In the genomic region with DNA sequence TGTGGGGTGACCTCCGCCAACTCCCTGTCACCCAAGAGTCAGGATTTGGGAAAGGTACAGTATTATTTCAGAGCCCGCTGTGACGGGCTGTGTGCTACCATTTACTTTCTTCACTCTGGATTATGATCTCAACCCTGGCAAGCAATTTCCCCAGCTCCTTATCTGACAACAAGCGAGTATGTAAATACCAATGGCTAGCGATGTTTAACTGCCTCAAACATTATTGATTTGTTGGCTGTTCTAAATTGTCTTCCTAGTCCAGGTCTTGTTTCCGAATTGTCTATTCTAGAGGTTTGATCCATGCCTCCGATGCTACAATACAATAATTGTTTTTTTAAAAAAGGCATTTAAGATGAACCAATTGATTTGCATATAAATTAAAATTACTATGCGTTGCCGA, we compare ENCODE assay signal across 30 cellular contexts. TPM values are rescaled to one million over a fixed set of nuclear protein-coding genes. Genes with fewer than 3 reads are reported as not detected.
A peak's percentile ranks its signal among the peaks of the same experiment; 100 is the strongest.
DNase-seq lines count a peak whose midpoint lies in the region; ATAC-seq and TF ChIP-seq lines count a peak whose summit lies in the region.
"Had no signal": no experiment of that assay in that cellular context is flagged by ENCODE, and none has a peak within 500 bp of the region (broad histone marks: within the 10 kb centered on the region; RNA-seq: fewer than 3 reads in every experiment).

No MANE protein-coding gene starts in this region.

- DNase-seq in hepatocyte (ENCODE audit: low spot score) (no peak), mesothelial cell of epicardium (ENCODE audit: low spot score in 2 of 2, unreplicated experiment in 2 of 2) (no peak), smooth muscle cell (lab: John Stamatoyannopoulos, UW; ENCODE audit: unreplicated experiment) (no peak), vagina (ENCODE audit: extremely low spot score in 2 of 2) (no peak), NCI-H2171 treated with DMSO at 0.1 percent for 48 hours (lab: John Stamatoyannopoulos, UW) (no peak)
- DNase-seq: activated CD4-positive, alpha-beta T cell treated with anti-CD3 and anti-CD28 coated beads for 36 hours; activated CD8-positive, alpha-beta T cell treated with anti-CD3 and anti-CD28 coated beads, Interleukin-2, amount 10 ng/mL, durations not matched to agents 7 days and 5 days; activated naive CD4-positive, alpha-beta T cell treated with anti-CD3 and anti-CD28 coated beads, Interleukin-2, amount 10 ng/mL, durations not matched to agents 7 days and 5 days; adrenal gland; BE2C; brain microvascular endothelial cell; CD8-positive, alpha-beta T cell; cerebellar nuclear complex; GM23248; IMR-90; MV-4-11; NCI-H146; NCI-H2107; right cardiac atrium; SHP77; stimulated activated CD4-positive, alpha-beta T cell treated with anti-CD3 and anti-CD28 coated beads, Interleukin-12 subunit alpha, Interleukin-12 subunit beta, amount 100 ng/mL, for 4 hours; stimulated activated CD4-positive, alpha-beta T cell treated with anti-CD3 and anti-CD28 coated beads, Interleukin-2, amount 100 ng/mL, for 48 hours; thyroid gland had no signal

- H3K27me3 ChIP-seq in hepatocyte (peaks cover 53% of the 10 kb centered on the region), smooth muscle cell (ENCODE audit: low read depth) (no peaks in the 10 kb centered on the region), vagina (no peaks in the 10 kb centered on the region)

- H3K9me3 ChIP-seq in hepatocyte (ENCODE audit: low read depth) = no peaks in the 10 kb centered on the region
- no peaks in the 10 kb centered on the region for H3K9me3 ChIP-seq in smooth muscle cell (replicated peaks; ENCODE audit: low read depth)
- H3K9me3 ChIP-seq in vagina = no peaks in the 10 kb centered on the region
- H3K9me3 ChIP-seq: adrenal gland, BE2C, Peyer's patch, thyroid gland had no signal

- peak overlapping the region; percentile 94 for H3K9ac ChIP-seq in smooth muscle cell (ENCODE audit: low read depth)
- H3K9ac ChIP-seq: GM23248 had no signal

- H3K4me2 ChIP-seq in hepatocyte = peak overlapping the region; percentile 91
- H3K4me2 ChIP-seq in smooth muscle cell = peak overlapping the region; percentile 98

- H3K9me3 Mint-ChIP-seq in IgD-negative memory B cell (peaks cover 0 to 1% (median 0%) of the 10 kb centered on the region in 3 donors), mesothelial cell of epicardium (no peaks in the 10 kb centered on the region)
- H3K9me3 Mint-ChIP-seq in stimulated activated memory B cell treated with anti-CD40 and anti-IgM and Interleukin-4, amounts not matched to agents 10 μg/mL and 1 μg/mL and 100 μg/mL, for 72 hours = peaks cover 3% of the 10 kb centered on the region
- H3K9me3 Mint-ChIP-seq: CD8-positive, alpha-beta T cell had no signal

- WGBS in hepatocyte (ENCODE audit: low lambda C conversion rate, missing lambda C conversion rate) = 17% methylated on average over 9 of the region's 9 CpGs
- WGBS in smooth muscle cell (ENCODE audit: low lambda C conversion rate) = 4% methylated on average over 9 of the region's 9 CpGs

- H3K79me2 ChIP-seq in hepatocyte (peaks cover 32% of the 10 kb centered on the region), smooth muscle cell (ENCODE audit: low read depth) (peaks cover 89% of the 10 kb centered on the region)

- H3K4me3 ChIP-seq in hepatocyte (no peak overlapping the region), smooth muscle cell (peak overlapping the region; percentile 65), vagina (no peak overlapping the region)
- H3K4me3 ChIP-seq: adrenal gland, GM23248, Peyer's patch, thyroid gland had no signal

- peak overlapping the region; percentile 91 for H3K27ac ChIP-seq in hepatocyte
- H3K27ac ChIP-seq in smooth muscle cell (ENCODE audit: low read depth) = peak overlapping the region; percentile 95
- H3K27ac ChIP-seq in vagina = no peak overlapping the region
- H3K27ac ChIP-seq: adrenal gland, brain microvascular endothelial cell, GM23248, HL-60, Peyer's patch, thyroid gland had no signal

- H3K27me3 Mint-ChIP-seq in IgD-negative memory B cell (peaks cover 68% of the 10 kb centered on the region), mesothelial cell of epicardium (ENCODE audit: low read depth) (peaks cover 65% of the 10 kb centered on the region)
- H3K27me3 Mint-ChIP-seq in stimulated activated memory B cell treated with anti-CD40 and anti-IgM and Interleukin-4, amounts not matched to agents 10 μg/mL and 1 μg/mL and 100 μg/mL, for 72 hours = peaks cover 71% of the 10 kb centered on the region

- H4K20me1 ChIP-seq in hepatocyte (ENCODE audit: insufficient read depth, poor library complexity, severe bottlenecking) (no peaks in the 10 kb centered on the region), smooth muscle cell (ENCODE audit: low read depth) (peaks cover under 1% of the 10 kb centered on the region)

- intact Hi-C loops in vagina (cut with DNase I) = no loop called here

- H3K36me3 ChIP-seq in hepatocyte (replicated peaks; ENCODE audit: insufficient read depth, low read depth) (no peaks in the 10 kb centered on the region), smooth muscle cell (ENCODE audit: low read depth) (no peaks in the 10 kb centered on the region), vagina (no peaks in the 10 kb centered on the region)
- H3K36me3 ChIP-seq: adrenal gland, BE2C, brain microvascular endothelial cell, Peyer's patch, thyroid gland had no signal

- no peak overlapping the region for H2AFZ ChIP-seq in hepatocyte
- peak overlapping the region; percentile 85 for H2AFZ ChIP-seq in smooth muscle cell (ENCODE audit: low read depth)
- H2AFZ ChIP-seq: GM23248 had no signal

- no peaks in the 10 kb centered on the region for H3K9me2 ChIP-seq in hepatocyte (replicated peaks; ENCODE audit: insufficient read depth)

- H3K4me1 Mint-ChIP-seq in IgD-negative memory B cell = peaks cover 0 to 2% (median 0%) of the 10 kb centered on the region in 3 donors
- peaks cover 53% of the 10 kb centered on the region for H3K4me1 Mint-ChIP-seq in mesothelial cell of epicardium
- peaks cover 6% of the 10 kb centered on the region for H3K4me1 Mint-ChIP-seq in stimulated activated memory B cell treated with anti-CD40 and anti-IgM and Interleukin-4, amounts not matched to agents 10 μg/mL and 1 μg/mL and 100 μg/mL, for 72 hours
- H3K4me1 Mint-ChIP-seq: activated CD4-positive, alpha-beta T cell treated with anti-CD3 and anti-CD28 coated beads for 36 hours; activated naive CD4-positive, alpha-beta T cell treated with anti-CD3 and anti-CD28 coated beads, Interleukin-2, amount 10 ng/mL, durations not matched to agents 7 days and 5 days had no signal

- no peak overlapping the region for H3K4me3 Mint-ChIP-seq in IgD-negative memory B cell
- H3K4me3 Mint-ChIP-seq in mesothelial cell of epicardium = peak overlapping the region; percentile 94
- H3K4me3 Mint-ChIP-seq in stimulated activated memory B cell treated with anti-CD40 and anti-IgM and Interleukin-4, amounts not matched to agents 10 μg/mL and 1 μg/mL and 100 μg/mL, for 72 hours = no peak overlapping the region
- H3K4me3 Mint-ChIP-seq: activated CD4-positive, alpha-beta T cell treated with anti-CD3 and anti-CD28 coated beads for 36 hours; activated CD8-positive, alpha-beta T cell treated with anti-CD3 and anti-CD28 coated beads, Interleukin-2, amount 10 ng/mL, durations not matched to agents 7 days and 5 days; activated naive CD4-positive, alpha-beta T cell treated with anti-CD3 and anti-CD28 coated beads, Interleukin-2, amount 10 ng/mL, durations not matched to agents 7 days and 5 days; CD8-positive, alpha-beta T cell had no signal

- no peak for TF ChIP-seq POLR2A in vagina (IDR thresholded peaks at IDR 0.05)

- H3K27ac Mint-ChIP-seq in IgD-negative memory B cell (peak overlapping the region in 2 of 3 donors; percentile 28 to 42), mesothelial cell of epicardium (peak overlapping the region; percentile 99)
- H3K27ac Mint-ChIP-seq in stimulated activated memory B cell treated with anti-CD40 and anti-IgM and Interleukin-4, amounts not matched to agents 10 μg/mL and 1 μg/mL and 100 μg/mL, for 72 hours = no peak overlapping the region
- H3K27ac Mint-ChIP-seq: activated CD4-positive, alpha-beta T cell treated with anti-CD3 and anti-CD28 coated beads for 36 hours; activated CD8-positive, alpha-beta T cell treated with anti-CD3 and anti-CD28 coated beads, Interleukin-2, amount 10 ng/mL, durations not matched to agents 7 days and 5 days; activated naive CD4-positive, alpha-beta T cell treated with anti-CD3 and anti-CD28 coated beads, Interleukin-2, amount 10 ng/mL, durations not matched to agents 7 days and 5 days; CD8-positive, alpha-beta T cell had no signal

- peaks cover 16% of the 10 kb centered on the region for H3F3A ChIP-seq in smooth muscle cell (ENCODE audit: low read depth)

- H3K4me1 ChIP-seq in hepatocyte (ENCODE audit: insufficient read depth) (no peaks in the 10 kb centered on the region), smooth muscle cell (ENCODE audit: low read depth) (peaks cover 26% of the 10 kb centered on the region), vagina (peaks cover 5% of the 10 kb centered on the region)
- H3K4me1 ChIP-seq: BE2C had no signal

- no peak for ATAC-seq in stimulated activated memory B cell treated with anti-CD40 and anti-IgM and Interleukin-4, amounts not matched to agents 10 μg/mL and 1 μg/mL and 100 μg/mL, for 72 hours
- ATAC-seq: activated CD4-positive, alpha-beta T cell treated with anti-CD3 and anti-CD28 coated beads for 36 hours; activated CD8-positive, alpha-beta T cell treated with anti-CD3 and anti-CD28 coated beads, Interleukin-2, amount 10 ng/mL, durations not matched to agents 7 days and 5 days; CD8-positive, alpha-beta T cell; right cardiac atrium had no signal

- H3K36me3 Mint-ChIP-seq in IgD-negative memory B cell (no peaks in the 10 kb centered on the region), mesothelial cell of epicardium (no peaks in the 10 kb centered on the region)
- H3K36me3 Mint-ChIP-seq in stimulated activated memory B cell treated with anti-CD40 and anti-IgM and Interleukin-4, amounts not matched to agents 10 μg/mL and 1 μg/mL and 100 μg/mL, for 72 hours = no peaks in the 10 kb centered on the region
- H3K36me3 Mint-ChIP-seq: CD8-positive, alpha-beta T cell had no signal

- TF ChIP-seq CTCF in hepatocyte (IDR thresholded peaks at IDR 0.05; ENCODE audit: poor library complexity) (no peak), mesothelial cell of epicardium (IDR thresholded peaks at IDR 0.05; ENCODE audit: unreplicated experiment) (no peak), smooth muscle cell (IDR thresholded peaks at IDR 0.05; ENCODE audit: borderline replicate concordance, insufficient read depth, poor library complexity, severe bottlenecking) (no peak), vagina (IDR thresholded peaks at IDR 0.05) (no peak)

RNA-seq across cellular contexts. Expression of gene PITX2, which starts 17.7 kb away (rescaled TPM):
- polyA plus RNA-seq in IgD-negative memory B cell = not detected
- 80.5 and 99.2 TPM in 2 replicates for total RNA-seq in hepatocyte
- 142 and 147 TPM in 2 replicates for polyA plus RNA-seq in hepatocyte
- 88.7 to 99.3 TPM (median 95.5 TPM) in 3 replicates for total RNA-seq in mesothelial cell of epicardium
- total RNA-seq in smooth muscle cell = 269 and 289 TPM in 2 replicates
- 382 and 543 TPM in 2 replicates for polyA plus RNA-seq in smooth muscle cell
- total RNA-seq in vagina = 6.6 TPM
- total RNA-seq: activated CD8-positive, alpha-beta T cell treated with anti-CD3 and anti-CD28 coated beads, Interleukin-2, amount 10 ng/mL, durations not matched to agents 7 days and 5 days; adrenal gland; CD8-positive, alpha-beta T cell; dermis microvascular lymphatic vessel endothelial cell; glomerular endothelial cell; lung microvascular endothelial cell; thyroid gland had no signal
- polyA plus RNA-seq: adrenal gland had no signal

Comparison
In these comparisons a context has a peak if more than half of its experiments do, and no peak if none do; other contexts are left out.
1. RNA of gene PITX2, which starts 17.7 kb away (total RNA-seq): 269 to 289 TPM in smooth muscle cell, 88.7 to 99.3 TPM in mesothelial cell of epicardium and 80.5 to 99.2 TPM in hepatocyte; 6.6 TPM in vagina (single experiment); every median in the first group is over 10 times any median in the second.